Comparison of ENCODE assay signal across 8 cellular contexts in genomic region chr3:3170998-3171397, GRCh38.
DNase-seq lines count a peak whose midpoint lies in the region; ATAC-seq and TF ChIP-seq lines count a peak whose summit lies in the region.

No MANE protein-coding gene starts in this region.

- H3K36me3 ChIP-seq in NT2/D1 (ENCODE audit: insufficient read depth, insufficient read length, low read length), result peaks cover 87% of the 10 kb centered on the region

- no peak overlapping the region for H3K27ac ChIP-seq in C4-2B

- no peak overlapping the region for H3K4me3 ChIP-seq in NT2/D1 (ENCODE audit: insufficient read length, low read depth)
- H3K4me3 ChIP-seq in choroid plexus epithelial cell (ENCODE audit: low read depth, low read length), result no peak overlapping the region

- no peaks in the 10 kb centered on the region for H3K9me3 ChIP-seq in NT2/D1 (ENCODE audit: insufficient read depth, low read length)

- peaks cover 2% of the 10 kb centered on the region for H3K4me1 Mint-ChIP-seq in nephron

- no peaks in the 10 kb centered on the region for H3K4me1 ChIP-seq in NT2/D1 (ENCODE audit: insufficient read depth, insufficient read length)

- ATAC-seq in GM18519 (IDR thresholded peaks at IDR 0.05; ENCODE audit: low FRiP score, unreplicated experiment) (peak; percentile 42), HG03565 (IDR thresholded peaks at IDR 0.05; ENCODE audit: unreplicated experiment) (no peak)

- TF ChIP-seq CTCF in C4-2B (conservative IDR thresholded peaks at IDR 0.05), result peak; percentile 54
- peak; percentile 53 for TF ChIP-seq CTCF in choroid plexus epithelial cell (conservative IDR thresholded peaks at IDR 0.05; ENCODE audit: low read depth, low read length)
- peak in 2 of 3 experiments; percentile 31 to 41 for TF ChIP-seq CTCF in nephron (IDR thresholded peaks at IDR 0.05; ENCODE audit: unreplicated experiment in 3 of 3)

- no peak overlapping the region for H3K9ac ChIP-seq in NT2/D1 (ENCODE audit: insufficient read length, low read depth)

- DNase-seq in NT2/D1 (ENCODE audit: low read depth, low spot score) (peak; percentile 11), choroid plexus epithelial cell (ENCODE audit: low read depth) (peak; percentile 71), putamen (ENCODE audit: low spot score) (no peak), SW480 (ENCODE audit: low spot score) (no peak)

- no peaks in the 10 kb centered on the region for H3K27me3 ChIP-seq in NT2/D1 (ENCODE audit: insufficient read depth, insufficient read length)

- no peak overlapping the region for H3K27ac Mint-ChIP-seq in nephron

- peaks cover 51% of the 10 kb centered on the region for H3K36me3 Mint-ChIP-seq in nephron (ENCODE audit: low read depth)

- peaks cover 8% of the 10 kb centered on the region for H3K9me3 Mint-ChIP-seq in nephron

- H3K4me3 Mint-ChIP-seq in nephron, result no peak overlapping the region

- no peaks in the 10 kb centered on the region for H3K27me3 Mint-ChIP-seq in nephron (ENCODE audit: low read depth)

Comparison
In these comparisons a context has a peak if more than half of its experiments do, and no peak if none do; other contexts are left out.
1. DNase-seq: peak in NT2/D1 (single experiment) and choroid plexus epithelial cell (single experiment); none in putamen (single experiment) and SW480 (single experiment).
2. Peak in every context shown above with its lines, with median percentiles within 50 percentile points of each other: CTCF ChIP-seq.